Comparison of ENCODE assay signal across 8 cellular contexts in the genomic region with DNA sequence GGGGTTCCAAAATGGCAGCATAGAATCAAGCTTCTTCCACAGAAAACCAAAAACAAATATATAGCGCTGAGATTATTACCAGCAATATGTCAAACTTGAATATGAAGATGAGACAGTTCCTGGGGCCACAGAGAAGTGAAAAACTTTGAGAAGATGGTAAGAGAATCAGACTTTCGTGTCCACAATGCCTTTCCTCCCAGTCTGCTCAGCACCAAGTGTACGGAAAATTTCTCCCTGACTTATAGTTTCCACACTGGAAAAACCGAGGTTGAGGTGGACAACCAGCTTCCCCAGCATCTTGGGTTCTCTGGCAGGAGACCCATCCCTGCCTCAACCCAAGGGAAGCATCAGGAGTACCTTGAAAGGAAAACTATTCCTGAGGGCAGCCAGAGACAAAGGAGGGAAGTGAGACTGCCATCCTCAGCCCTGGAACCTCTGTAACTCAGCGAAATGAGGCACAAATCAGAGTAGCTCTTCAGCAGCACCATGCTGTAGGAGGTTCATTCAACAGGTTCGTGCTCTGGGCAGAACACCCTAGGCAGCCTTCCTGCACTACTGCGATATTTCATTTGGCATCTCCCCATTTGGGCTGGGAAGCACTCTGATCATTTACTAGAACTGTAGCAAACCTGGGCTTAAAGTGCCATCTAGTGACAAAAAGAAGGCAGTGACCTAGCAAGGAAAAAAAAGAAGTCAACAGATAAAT. TPM values are rescaled to one million over a fixed set of nuclear protein-coding genes. Genes with fewer than 3 reads are reported as not detected.
DNase-seq lines count a peak whose midpoint lies in the region; ATAC-seq and TF ChIP-seq lines count a peak whose summit lies in the region.

No MANE protein-coding gene starts in this region.

- POLR2A ChIA-PET in RWPE1 (lab: Yijun Ruan, JAX; ENCODE audit: low non-redundant PET) = no interaction called here

- 59 to 65% methylated on average over 7 of the region's 7 CpGs for WGBS in lung, 2 donors

- no peaks in the 10 kb centered on the region for H3K36me3 ChIP-seq in lung (ENCODE audit: control insufficient read depth in 2 of 2, insufficient read depth in 2 of 2, low read length in 2 of 2)
- H3K36me3 ChIP-seq in upper lobe of right lung = no peaks in the 10 kb centered on the region

- no peaks in the 10 kb centered on the region for H3K9me3 ChIP-seq in lung (ENCODE audit: control insufficient read depth in 2 of 2, insufficient read depth in 1 of 2, low read length in 1 of 2)
- no peaks in the 10 kb centered on the region for H3K9me3 ChIP-seq in upper lobe of right lung

- intact Hi-C loops in upper lobe of right lung (cut with DNase I) = no loop called here

- DNase-seq in DMS79 (lab: John Stamatoyannopoulos, UW) (peak; percentile 40), MV-4-11 (lab: John Stamatoyannopoulos, UW) (peak; percentile 27), RWPE1 (ENCODE audit: low spot score) (peak; percentile 46), dedifferentiated amniotic fluid mesenchymal stem cell (ENCODE audit: extremely low spot score) (peak; percentile 64), lung (ENCODE audit: low spot score) (no peak), upper lobe of right lung (no peak)

- no peak overlapping the region for H3K27ac ChIP-seq in RWPE1
- H3K27ac ChIP-seq in lung (ENCODE audit: low read depth in 1 of 2, low read length in 1 of 2) = no peak overlapping the region
- H3K27ac ChIP-seq in upper lobe of right lung = no peak overlapping the region

- TF ChIP-seq CTCF in RWPE1 (conservative IDR thresholded peaks at IDR 0.05; ENCODE audit: low read depth) = peak; percentile 82
- peak; percentile 77 for TF ChIP-seq CTCF in lung (IDR thresholded peaks at IDR 0.05; ENCODE audit: control extremely low read depth, extremely low read depth)
- TF ChIP-seq CTCF in upper lobe of right lung (IDR thresholded peaks at IDR 0.05) = peak; percentile 78

- H3K4me3 ChIP-seq in lung (no peak overlapping the region), upper lobe of right lung (no peak overlapping the region)

- CTCF ChIA-PET in RWPE1 (lab: Yijun Ruan, JAX) = interaction anchor here (0.6 to 1.3 kb wide), 7 partner anchors 9 to 1276 kb away, joined by 3 to 7 read pairs (median 4); a partner anchor contains a TSS

- no peaks in the 10 kb centered on the region for H3K27me3 ChIP-seq in lung (ENCODE audit: control insufficient read depth, insufficient read depth)
- H3K27me3 ChIP-seq in upper lobe of right lung = no peaks in the 10 kb centered on the region

- H3K4me1 ChIP-seq in lung (ENCODE audit: control insufficient read depth in 2 of 2, insufficient read depth in 2 of 2, low read length in 2 of 2) (no peaks in the 10 kb centered on the region), upper lobe of right lung (no peaks in the 10 kb centered on the region)

- ATAC-seq in GM21515 (IDR thresholded peaks at IDR 0.05; ENCODE audit: unreplicated experiment) (peak; percentile 54), lung (ENCODE audit: insufficient read depth, low FRiP score) (peak; percentile 79), upper lobe of right lung (peak; percentile 90), GM19467 (IDR thresholded peaks at IDR 0.05; ENCODE audit: unreplicated experiment) (no peak)

RNA-seq across cellular contexts. Expression of a gene that starts 52.4 kb away (rescaled TPM):
- total RNA-seq in lung = 10 to 100 TPM; 17.4 to 43.5 TPM
- 10 to 100 TPM in 1 of 2 donors, 1 to 10 TPM in 1; 8.2 to 16.4 TPM for polyA plus RNA-seq in lung
- 17.2 TPM for total RNA-seq in upper lobe of right lung

Comparison
In these comparisons a context has a peak if more than half of its experiments do, and no peak if none do; other contexts are left out.
1. DNase-seq: peak in DMS79 (single experiment), MV-4-11 (single experiment), RWPE1 (single experiment) and dedifferentiated amniotic fluid mesenchymal stem cell (single experiment); none in lung (single experiment) and upper lobe of right lung (single experiment).
2. Peak in every context shown above with its lines, with median percentiles within 50 percentile points of each other: CTCF ChIP-seq.